19 cellular contexts compared by ENCODE assay signal in genomic region chr2:241769819-241770184, GRCh38. TPM values are rescaled to one million over a fixed set of nuclear protein-coding genes. Genes with fewer than 3 reads are reported as not detected.
"Had no signal": no experiment of that assay in that cellular context is flagged by ENCODE, and none has a peak within 500 bp of the region (broad histone marks: within the 10 kb centered on the region; RNA-seq: fewer than 3 reads in every experiment).

No MANE protein-coding gene starts in this region.

- H3K9me3 Mint-ChIP-seq: activated naive CD8-positive, alpha-beta T cell treated with anti-CD3 and anti-CD28 coated beads, Interleukin-2, amount 10 ng/mL, durations not matched to agents 7 days and 5 days; activated T-cell treated with anti-CD3 and anti-CD28 coated beads, Interleukin-2, amount 50 U/mL, for 4 hours; brain; central memory CD8-positive, alpha-beta T cell; immature natural killer cell; mesothelial cell of epicardium had no signal

- H3K4me3 Mint-ChIP-seq: activated naive CD8-positive, alpha-beta T cell treated with anti-CD3 and anti-CD28 coated beads, Interleukin-2, amount 10 ng/mL, durations not matched to agents 7 days and 5 days; activated T-cell treated with anti-CD3 and anti-CD28 coated beads, Interleukin-2, amount 50 U/mL, for 4 hours; brain; central memory CD8-positive, alpha-beta T cell; immature natural killer cell; mesothelial cell of epicardium had no signal

- H3K27ac ChIP-seq: esophagus muscularis mucosa, psoas muscle, thoracic aorta had no signal

- H3K36me3 ChIP-seq: right lobe of liver, thoracic aorta had no signal

- ATAC-seq: activated CD4-positive, CD25-positive, alpha-beta regulatory T cell treated with anti-CD3 and anti-CD28 coated beads, Interleukin-2, amount 50 U/mL, for 24 hours; activated T-cell treated with anti-CD3 and anti-CD28 coated beads, Interleukin-2, amount 50 U/mL, for 4 hours had no signal

- H3K27me3 ChIP-seq: right lobe of liver had no signal

- H3K27ac Mint-ChIP-seq: activated naive CD8-positive, alpha-beta T cell treated with anti-CD3 and anti-CD28 coated beads, Interleukin-2, amount 10 ng/mL, durations not matched to agents 7 days and 5 days; brain; immature natural killer cell; mesothelial cell of epicardium had no signal

- H3K27me3 Mint-ChIP-seq: activated naive CD8-positive, alpha-beta T cell treated with anti-CD3 and anti-CD28 coated beads, Interleukin-2, amount 10 ng/mL, durations not matched to agents 7 days and 5 days; brain; central memory CD8-positive, alpha-beta T cell had no signal

- DNase-seq: activated gamma-delta T cell treated with Interleukin-2 at 50 U/mL for 16 hours; activated naive CD8-positive, alpha-beta T cell treated with anti-CD3 and anti-CD28 coated beads, Interleukin-2, amount 10 ng/mL, durations not matched to agents 7 days and 5 days; activated T-cell treated with anti-CD3 and anti-CD28 coated beads, Interleukin-2, amount 50 U/mL, for 4 hours; cortex of kidney; effector CD4-positive, alpha-beta T cell; immature natural killer cell; psoas muscle; stimulated activated CD4-positive, alpha-beta T cell treated with anti-CD3 and anti-CD28 coated beads, Interleukin-1b, Interleukin-23, amount 100 ng/mL, for 48 hours; T1000 had no signal

- H3K36me3 Mint-ChIP-seq: activated naive CD8-positive, alpha-beta T cell treated with anti-CD3 and anti-CD28 coated beads, Interleukin-2, amount 10 ng/mL, durations not matched to agents 7 days and 5 days; brain; immature natural killer cell; mesothelial cell of epicardium had no signal

- H3K4me3 ChIP-seq: esophagus muscularis mucosa, lung, psoas muscle, right lobe of liver, thoracic aorta had no signal

- H3K9me3 ChIP-seq: esophagus muscularis mucosa, psoas muscle, right lobe of liver, thoracic aorta had no signal

RNA-seq across cellular contexts. Expression of gene GAL3ST2, which starts 6.8 kb away (rescaled TPM):
- polyA plus RNA-seq: immature natural killer cell, lung, neural cell had no signal

RNA-seq across cellular contexts. Expression of gene NEU4, which starts 39.2 kb away (rescaled TPM):
- total RNA-seq: osteocyte had no signal
- polyA plus RNA-seq: immature natural killer cell, neural cell had no signal
